ENCODE assay signal across 8 cellular contexts in genomic region chr2:101831351-101831865, GRCh38.
A peak's percentile ranks its signal among the peaks of the same experiment; 100 is the strongest.
DNase-seq lines count a peak whose midpoint lies in the region; ATAC-seq, FAIRE-seq and TF ChIP-seq lines count a peak whose summit lies in the region.

No MANE protein-coding gene starts in this region.

- CTCF ChIA-PET in SK-N-SH (lab: Yijun Ruan, JAX) = interaction anchor here (0.6 to 5.7 kb wide), 59 partner anchors 9 to 640 kb away, joined by 3 to 53 read pairs (median 4); no protein-coding TSS in a partner anchor
- CTCF ChIA-PET in activated naive CD4-positive, alpha-beta T cell treated with anti-CD3 and anti-CD28 coated beads, Interleukin-2, amount 10 ng/mL, durations not matched to agents 7 days and 5 days (lab: Charles Lee) = interaction anchor here (0.9 to 4.8 kb wide), 17 partner anchors 8 to 489 kb away, joined by 3 to 29 read pairs (median 4); partner anchors contain the start of gene MAP4K4

- peaks cover 72% of the 10 kb centered on the region for H3K79me2 ChIP-seq in SK-N-SH (ENCODE audit: insufficient read depth)
- no peaks in the 10 kb centered on the region for H3K79me2 ChIP-seq in parathyroid adenoma

- H3K4me1 Mint-ChIP-seq in activated naive CD4-positive, alpha-beta T cell treated with anti-CD3 and anti-CD28 coated beads, Interleukin-2, amount 10 ng/mL, durations not matched to agents 7 days and 5 days = peaks cover 53% of the 10 kb centered on the region
- H3K4me1 Mint-ChIP-seq in glutamatergic neuron (ENCODE audit: low read depth, unreplicated experiment) = peaks cover 48% of the 10 kb centered on the region

- H3K4me3 ChIP-seq in SK-N-SH (ENCODE audit: low read depth in 2 of 2, low read length in 1 of 2) (no peak overlapping the region; a peak in 1 of 4 replicates), parathyroid adenoma (ENCODE audit: low read depth, low read length) (no peak overlapping the region), upper lobe of right lung (no peak overlapping the region)

- peak; percentile 51 for DNase-seq in COR-L47 (lab: John Stamatoyannopoulos, UW)
- DNase-seq in HTR-8/SVneo (ENCODE audit: insufficient read length, low spot score) = peak; percentile 41
- peak; percentile 54 for DNase-seq in SK-N-SH
- peak; percentile 79 for DNase-seq in activated naive CD4-positive, alpha-beta T cell treated with anti-CD3 and anti-CD28 coated beads, Interleukin-2, amount 10 ng/mL, durations not matched to agents 7 days and 5 days
- peak; percentile 77 for DNase-seq in glutamatergic neuron
- peak; percentile 65 for DNase-seq in upper lobe of right lung

- H3K9me3 Mint-ChIP-seq in activated naive CD4-positive, alpha-beta T cell treated with anti-CD3 and anti-CD28 coated beads, Interleukin-2, amount 10 ng/mL, durations not matched to agents 7 days and 5 days = no peaks in the 10 kb centered on the region
- peaks cover 16% of the 10 kb centered on the region for H3K9me3 Mint-ChIP-seq in glutamatergic neuron (ENCODE audit: unreplicated experiment)

- H3K9me2 ChIP-seq in SK-N-SH = no peaks in the 10 kb centered on the region

- H3F3A ChIP-seq in SK-N-SH (replicated peaks; ENCODE audit: insufficient read depth) = peaks cover 43% of the 10 kb centered on the region

- H4K20me1 ChIP-seq in SK-N-SH (ENCODE audit: insufficient read depth) = peaks cover 36% of the 10 kb centered on the region

- WGBS in SK-N-SH (ENCODE audit: low lambda C conversion rate) = 87% methylated on average over 5 of the region's 5 CpGs

- POLR2A ChIA-PET in SK-N-SH (lab: Yijun Ruan, JAX) = no interaction called here

- TF ChIP-seq RAD21 in SK-N-SH (IDR thresholded peaks at IDR 0.05; ENCODE audit: low read length) = peak; percentile 81

- no peak overlapping the region; the same call in 1 of the 2 replicates for H3K4me2 ChIP-seq in SK-N-SH
- H3K4me2 ChIP-seq in parathyroid adenoma (ENCODE audit: low read length) = no peak overlapping the region

- H3K9ac ChIP-seq in SK-N-SH = no peak overlapping the region; the same call in 1 of the 2 replicates
- no peak overlapping the region for H3K9ac ChIP-seq in parathyroid adenoma

- intact Hi-C loops in upper lobe of right lung (cut with DNase I) = no loop called here

- no peak overlapping the region for H3K4me3 Mint-ChIP-seq in activated naive CD4-positive, alpha-beta T cell treated with anti-CD3 and anti-CD28 coated beads, Interleukin-2, amount 10 ng/mL, durations not matched to agents 7 days and 5 days
- no peak overlapping the region for H3K4me3 Mint-ChIP-seq in glutamatergic neuron (ENCODE audit: unreplicated experiment)

- no peak overlapping the region for H2AFZ ChIP-seq in SK-N-SH (ENCODE audit: low read depth)
- peak overlapping the region; percentile 26 for H2AFZ ChIP-seq in parathyroid adenoma

- peaks cover 69% of the 10 kb centered on the region for H3K36me3 Mint-ChIP-seq in activated naive CD4-positive, alpha-beta T cell treated with anti-CD3 and anti-CD28 coated beads, Interleukin-2, amount 10 ng/mL, durations not matched to agents 7 days and 5 days
- H3K36me3 Mint-ChIP-seq in glutamatergic neuron (ENCODE audit: unreplicated experiment) = no peaks in the 10 kb centered on the region

- peaks cover 59 to 63% of the 10 kb centered on the region in 2 experiments for H3K36me3 ChIP-seq in SK-N-SH (replicated peaks in 1 of 2; ENCODE audit: control insufficient read depth in 1 of 2, insufficient read depth in 2 of 2, low read length in 1 of 2)
- no peaks in the 10 kb centered on the region for H3K36me3 ChIP-seq in parathyroid adenoma (ENCODE audit: control insufficient read depth, insufficient read depth, low read length)
- H3K36me3 ChIP-seq in upper lobe of right lung = peaks cover 56% of the 10 kb centered on the region

- FAIRE-seq in HTR-8/SVneo (lab: Jason Lieb, UNC) = no peak

- TF ChIP-seq CTCF in SK-N-SH (IDR thresholded peaks at IDR 0.05) = peak; percentile 84
- peak; percentile 72 for TF ChIP-seq CTCF in glutamatergic neuron (IDR thresholded peaks at IDR 0.05; ENCODE audit: partially characterized antibody, unreplicated experiment)
- TF ChIP-seq CTCF in parathyroid adenoma (IDR thresholded peaks at IDR 0.05) = peak; percentile 61
- TF ChIP-seq CTCF in upper lobe of right lung (IDR thresholded peaks at IDR 0.05) = peak; percentile 82

- H3K27ac ChIP-seq in SK-N-SH (ENCODE audit: low read depth in 2 of 2, low read length in 1 of 2) (peak overlapping the region; percentile 65 to 77), parathyroid adenoma (no peak overlapping the region), upper lobe of right lung (peak overlapping the region; percentile 12)

- H3K9me3 ChIP-seq in SK-N-SH (no peaks in the 10 kb centered on the region), parathyroid adenoma (ENCODE audit: control insufficient read depth, low read length) (no peaks in the 10 kb centered on the region), upper lobe of right lung (no peaks in the 10 kb centered on the region)

- H3K4me1 ChIP-seq in SK-N-SH (ENCODE audit: control insufficient read depth in 1 of 2, insufficient read depth in 2 of 2, low read depth in 1 of 2, low read length in 1 of 2) (peaks cover 11 to 21% of the 10 kb centered on the region in 2 experiments), parathyroid adenoma (no peaks in the 10 kb centered on the region), upper lobe of right lung (peaks cover 36% of the 10 kb centered on the region)

- no peaks in the 10 kb centered on the region for H3K27me3 Mint-ChIP-seq in activated naive CD4-positive, alpha-beta T cell treated with anti-CD3 and anti-CD28 coated beads, Interleukin-2, amount 10 ng/mL, durations not matched to agents 7 days and 5 days
- H3K27me3 Mint-ChIP-seq in glutamatergic neuron (ENCODE audit: unreplicated experiment) = peaks cover 12% of the 10 kb centered on the region

- no peak for TF ChIP-seq EP300 in SK-N-SH (IDR thresholded peaks at IDR 0.05; ENCODE audit: borderline replicate concordance in 1 of 2, low read depth in 1 of 2, low read length in 1 of 2)

- peak overlapping the region; percentile 86 for H3K27ac Mint-ChIP-seq in activated naive CD4-positive, alpha-beta T cell treated with anti-CD3 and anti-CD28 coated beads, Interleukin-2, amount 10 ng/mL, durations not matched to agents 7 days and 5 days
- H3K27ac Mint-ChIP-seq in glutamatergic neuron (ENCODE audit: unreplicated experiment) = peak overlapping the region; percentile 70

- H3K27me3 ChIP-seq in SK-N-SH (ENCODE audit: insufficient read depth) (no peaks in the 10 kb centered on the region), parathyroid adenoma (ENCODE audit: control insufficient read depth, insufficient read depth, low read length) (no peaks in the 10 kb centered on the region), upper lobe of right lung (no peaks in the 10 kb centered on the region)

- ATAC-seq in GM19452 (IDR thresholded peaks at IDR 0.05; ENCODE audit: unreplicated experiment) (peak; percentile 61), upper lobe of right lung (peak; percentile 93)

TF ChIP-seq in SK-N-SH, 30 proteins besides CTCF, POLR2A, EP300 and RAD21:
- no peak for TF ChIP-seq RXRA (IDR thresholded peaks at IDR 0.05; ENCODE audit: borderline replicate concordance, low read depth)
- peak; percentile 93 for TF ChIP-seq SMC3 (IDR thresholded peaks at IDR 0.05; ENCODE audit: low read depth, low read length)
- TF ChIP-seq MXI1 (IDR thresholded peaks at IDR 0.05; ENCODE audit: low read depth, low read length) = peak; percentile 35; the same call in 1 of the 2 replicates
